In genomic region chr4:155796031-155796430, GRCh38 we compare ENCODE assay signal across 8 cellular contexts. TPM values are rescaled to one million over a fixed set of nuclear protein-coding genes. Genes with fewer than 3 reads are reported as not detected.
A peak's percentile ranks its signal among the peaks of the same experiment; 100 is the strongest.
DNase-seq lines count a peak whose midpoint lies in the region; ATAC-seq, FAIRE-seq and TF ChIP-seq lines count a peak whose summit lies in the region.

No MANE protein-coding gene starts in this region.

- no peak for DNase-seq in GM12864 (ENCODE audit: low read depth)
- DNase-seq in M059J (ENCODE audit: low read depth), result peak; percentile 60
- peak in 1 of 2 donors; percentile 32 for DNase-seq in foreskin keratinocyte
- no peak for DNase-seq in H54 (ENCODE audit: insufficient read length, low spot score)
- no peak for DNase-seq in stimulated activated CD8-positive, alpha-beta memory T cell treated with anti-CD3 and anti-CD28 coated beads, Interleukin-4, amount 100 ng/mL, for 48 hours
- no peak for DNase-seq in stimulated activated naive CD4-positive, alpha-beta T cell treated with Interleukin-2 at 50 U/mL for 16 hours (lab: John Stamatoyannopoulos, UW)
- no peak for DNase-seq in stimulated activated CD4-positive, alpha-beta T cell treated with anti-CD3 and anti-CD28 coated beads, Interleukin-4, amount 100 ng/mL, for 4 hours

- FAIRE-seq in H54 (lab: Jason Lieb, UNC), result no peak

- no peaks in the 10 kb centered on the region for H3K4me1 ChIP-seq in foreskin keratinocyte

- H3K27ac ChIP-seq in foreskin keratinocyte, result no peak overlapping the region

- H3K27me3 ChIP-seq in foreskin keratinocyte, result no peaks in the 10 kb centered on the region

- H3K4me3 ChIP-seq in GM12864 (ENCODE audit: low read depth, low read length), result no peak overlapping the region

- ATAC-seq in GM21737 (IDR thresholded peaks at IDR 0.05; ENCODE audit: unreplicated experiment) (peak; percentile 62), foreskin keratinocyte (peak; percentile 80)

- TF ChIP-seq POLR2A in H54 (IDR thresholded peaks at IDR 0.05; ENCODE audit: low read depth, low read length), result no peak

- TF ChIP-seq CTCF in GM12864 (IDR thresholded peaks at IDR 0.05; ENCODE audit: low read depth, low read length, missing control alignments), result peak; percentile 63
- peak; percentile 37 for TF ChIP-seq CTCF in foreskin keratinocyte (conservative IDR thresholded peaks at IDR 0.05)

RNA-seq across cellular contexts. Expression of gene GUCY1B1, which starts 37.2 kb away (rescaled TPM):
- 1.2 and 3.2 TPM in 2 replicates for total RNA-seq in M059J (2014; rRNA removed; shearing (Covaris generic))
- total RNA-seq in foreskin keratinocyte, result 0.17 and 0.32 TPM in 2 replicates
- polyA plus RNA-seq in foreskin keratinocyte, result 0.06 and 0.18 TPM in 2 replicates
